ENCODE assay signal across 11 cellular contexts in the genomic region with DNA sequence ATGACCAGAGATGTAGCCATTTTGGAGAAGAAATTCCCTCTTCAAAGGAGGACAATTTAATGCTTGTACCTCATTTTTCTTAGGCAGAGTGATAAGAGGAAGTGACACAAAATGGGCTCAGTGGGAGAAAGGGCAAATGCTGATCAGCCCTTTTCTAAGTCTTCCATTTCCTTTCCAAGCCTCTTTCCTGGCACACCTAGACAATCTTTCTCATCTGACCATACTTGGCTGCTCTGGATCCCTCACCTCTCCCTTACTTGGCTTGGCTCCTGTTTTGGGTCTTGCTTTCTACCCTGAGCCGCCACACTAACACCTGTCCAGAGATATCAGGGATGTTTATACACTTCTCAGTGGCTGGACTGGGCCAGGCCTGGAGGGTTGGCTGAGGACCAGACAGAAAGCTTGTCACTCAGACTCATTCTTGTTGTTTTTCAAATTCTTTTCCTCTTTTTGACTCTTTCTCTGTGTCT. TPM values are rescaled to one million over a fixed set of nuclear protein-coding genes. Genes with fewer than 3 reads are reported as not detected.
DNase-seq lines count a peak whose midpoint lies in the region; ATAC-seq, FAIRE-seq and TF ChIP-seq lines count a peak whose summit lies in the region.
"Had no signal": no experiment of that assay in that cellular context is flagged by ENCODE, and none has a peak within 500 bp of the region (broad histone marks: within the 10 kb centered on the region; RNA-seq: fewer than 3 reads in every experiment).

No MANE protein-coding gene starts in this region.

- no peaks in the 10 kb centered on the region for H3K36me3 ChIP-seq in gastroesophageal sphincter

- peak overlapping the region; percentile 93 to 99 (median 95) for H3K27ac ChIP-seq in gastroesophageal sphincter

- no peak for ATAC-seq in gastroesophageal sphincter
- ATAC-seq in sciatic nerve, result no peak
- ATAC-seq in HG02678 (IDR thresholded peaks at IDR 0.05; ENCODE audit: unreplicated experiment), result no peak
- no peak for ATAC-seq in GM19397 (IDR thresholded peaks at IDR 0.05; ENCODE audit: unreplicated experiment)

- intact Hi-C loops in sciatic nerve (cut with DNase I), result no loop called here

- H3K27me3 ChIP-seq in gastroesophageal sphincter, result no peaks in the 10 kb centered on the region

- no peak for FAIRE-seq in GM12891 (lab: Jason Lieb, UNC)

- no peak overlapping the region for H3K4me3 ChIP-seq in gastroesophageal sphincter

- WGBS in gastroesophageal sphincter (ENCODE audit: low coverage in 1 of 2), 2 donors, result 14 to 42% methylated on average over 1 of the region's 1 CpG

- H3K4me1 ChIP-seq in gastroesophageal sphincter, result peaks cover 43 to 84% (median 68%) of the 10 kb centered on the region in 3 donors

- DNase-seq in GM12891 (ENCODE audit: insufficient read length, low spot score), result no peak
- peak; percentile 61 for DNase-seq in NCI-H2196 treated with DMSO at 0.1 percent for 48 hours (lab: John Stamatoyannopoulos, UW; ENCODE audit: unreplicated experiment)
- peak; percentile 50 for DNase-seq in sciatic nerve (ENCODE audit: low spot score)
- no peak for DNase-seq in stimulated activated CD4-positive, alpha-beta T cell treated with anti-CD3 and anti-CD28 coated beads, Interleukin-15, amount 100 ng/mL, for 24 hours
- DNase-seq: GDM1, hippocampal formation had no signal

- no peak for TF ChIP-seq EP300 in gastroesophageal sphincter (IDR thresholded peaks at IDR 0.05)

- TF ChIP-seq POLR2A in GM12891 (IDR thresholded peaks at IDR 0.05; ENCODE audit: low read depth, low read length) (no peak), gastroesophageal sphincter (IDR thresholded peaks at IDR 0.05) (no peak)

- TF ChIP-seq CTCF in gastroesophageal sphincter (IDR thresholded peaks at IDR 0.05), result no peak

- no peaks in the 10 kb centered on the region for H3K9me3 ChIP-seq in gastroesophageal sphincter

TF ChIP-seq in GM12891, 5 proteins besides CTCF, POLR2A, EP300 and RAD21:
- TF ChIP-seq POU2F2 (IDR thresholded peaks at IDR 0.05; ENCODE audit: low read depth, low read length) (no peak), POLR2AphosphoS5 (IDR thresholded peaks at IDR 0.05; ENCODE audit: low read depth, low read length) (no peak), SPI1 (IDR thresholded peaks at IDR 0.05; ENCODE audit: low read depth, low read length) (peak; percentile 92)

RNA-seq across cellular contexts. Expression of gene TXNIP, which starts 13.1 kb away (rescaled TPM):
- polyA plus RNA-seq in GM12891 (2012; ENCODE audit: low read depth, missing spikeins), result 129 TPM
- total RNA-seq in gastroesophageal sphincter (1,000 to 10,000 TPM; 2,024 to 3,704 (median 2,348) TPM), sciatic nerve (609 TPM)

RNA-seq across cellular contexts. Expression of gene POLR3GL, which starts 18.8 kb away (rescaled TPM):
- 28.2 TPM for polyA plus RNA-seq in GM12891 (2012; ENCODE audit: low read depth, missing spikeins)
- total RNA-seq in gastroesophageal sphincter, result 10 to 100 TPM; 32.9 to 44.0 (median 37.6) TPM
- total RNA-seq in sciatic nerve, result 22.3 TPM

RNA-seq across cellular contexts. Expression of gene ANKRD34A, which starts 18.9 kb away (rescaled TPM):
- polyA plus RNA-seq in GM12891 (2012; ENCODE audit: low read depth, missing spikeins), result 1.5 TPM
- 1 to 10 TPM in 1 of 4 donors, under 1 TPM in 2, not detected in 1; 0.62 to 1.9 (median 0.67) TPM for total RNA-seq in gastroesophageal sphincter
- 1.2 TPM for total RNA-seq in sciatic nerve

RNA-seq across cellular contexts. Expression of gene LIX1L, which starts 25.4 kb away (rescaled TPM):
- 6.1 TPM for polyA plus RNA-seq in GM12891 (2012; ENCODE audit: low read depth, missing spikeins)
- total RNA-seq in gastroesophageal sphincter, result 10 to 100 TPM; 37.8 to 53.5 (median 45.3) TPM
- 57.6 TPM for total RNA-seq in sciatic nerve

RNA-seq across cellular contexts. Expression of gene HJV, which starts 38.3 kb away (rescaled TPM):
- polyA plus RNA-seq in GM12891 (2012; ENCODE audit: low read depth, missing spikeins), result not detected
- total RNA-seq in gastroesophageal sphincter, result under 1 TPM in 1 of 4 donors, not detected in 3; 0.77 TPM
- total RNA-seq in sciatic nerve, result not detected
- total RNA-seq: dermis microvascular lymphatic vessel endothelial cell, progenitor cell of endocrine pancreas had no signal

Comparison
In these comparisons a context has a peak if more than half of its experiments do, and no peak if none do; other contexts are left out.
1. DNase-seq: peak in NCI-H2196 treated with DMSO at 0.1 percent for 48 hours (single experiment) and sciatic nerve (single experiment); none in GM12891 (single experiment) and stimulated activated CD4-positive, alpha-beta T cell treated with anti-CD3 and anti-CD28 coated beads, Interleukin-15, amount 100 ng/mL, for 24 hours (single experiment).